8 cellular contexts compared by ENCODE assay signal in genomic region chr15:77900331-77900963, GRCh38.
DNase-seq lines count a peak whose midpoint lies in the region; ATAC-seq, FAIRE-seq and TF ChIP-seq lines count a peak whose summit lies in the region.
"Not testable (repeated sequence)": the region's sequence is repeated elsewhere in the genome, so short reads cannot be mapped to it uniquely, and the experiment has no call there.

No MANE protein-coding gene starts in this region.

- not testable (repeated sequence) for H3K9ac ChIP-seq in Karpas-422 (ENCODE audit: low read length); endodermal cell (ENCODE audit: extremely low read depth, low read length, poor library complexity, severe bottlenecking)

- not testable (repeated sequence) for H3K4me1 Mint-ChIP-seq in activated T-helper 17 cell treated with anti-CD3 and anti-CD28 coated beads, Interleukin-2, amount 50 U/mL, for 72 hours; endodermal cell

- TF ChIP-seq CTCF in GM06990 (IDR thresholded peaks at IDR 0.05; ENCODE audit: insufficient read depth, low read length, poor library complexity, severe bottlenecking) (peak; percentile 66), endodermal cell (conservative IDR thresholded peaks at IDR 0.05) (peak; percentile 72)

- peak; percentile 74 for ATAC-seq in activated T-helper 17 cell treated with anti-CD3 and anti-CD28 coated beads, Interleukin-2, amount 50 U/mL, for 72 hours (replicated peaks)
- ATAC-seq in left colon = peak; percentile 78

- H3K36me3 ChIP-seq in GM06990 (ENCODE audit: control insufficient read depth, insufficient read depth, low read length); Karpas-422 (ENCODE audit: insufficient read depth, low read length); endodermal cell (ENCODE audit: control insufficient read depth, insufficient read depth, low read length): not testable (repeated sequence)

- not testable (repeated sequence) for H3K4me2 ChIP-seq in Karpas-422 (ENCODE audit: low read depth, low read length, poor library complexity, severe bottlenecking)

- H3K36me3 Mint-ChIP-seq in activated T-helper 17 cell treated with anti-CD3 and anti-CD28 coated beads, Interleukin-2, amount 50 U/mL, for 72 hours (ENCODE audit: low read depth); endodermal cell (ENCODE audit: low read depth): not testable (repeated sequence)

- not testable (repeated sequence) for H2AFZ ChIP-seq in Karpas-422 (ENCODE audit: low read length)

- H3K4me3 ChIP-seq in GM06990 (replicated peaks; ENCODE audit: low read depth, low read length); Karpas-422 (ENCODE audit: low read length); endodermal cell (ENCODE audit: low read length): not testable (repeated sequence)

- 61 to 75% methylated on average over 8 to 24 of the region's 24 CpGs for WGBS in endodermal cell (ENCODE audit: insufficient coverage in 1 of 2, insufficient read length in 1 of 2), 2 experiments

- H3K4me1 ChIP-seq in Karpas-422 (ENCODE audit: low read length); endodermal cell (ENCODE audit: control insufficient read depth, insufficient read depth, low read length): not testable (repeated sequence)

- H3K9me3 Mint-ChIP-seq in activated T-helper 17 cell treated with anti-CD3 and anti-CD28 coated beads, Interleukin-2, amount 50 U/mL, for 72 hours; endodermal cell: not testable (repeated sequence)

- not testable (repeated sequence) for H3K9me3 ChIP-seq in Karpas-422 (ENCODE audit: low read length); endodermal cell (ENCODE audit: control insufficient read depth, low read length)

- DNase-seq in GM06990 (ENCODE audit: extremely low read depth, insufficient read length) = not testable (repeated sequence)
- DNase-seq in Karpas-422 = peak; percentile 80
- DNase-seq in T-helper 2 cell = peak in 3 of 5 experiments; percentile 22 to 40 (median 36)
- DNase-seq in endodermal cell = peak; percentile 94
- DNase-seq in left colon = peak in 1 of 2 donors; percentile 64
- peak; percentile 68 for DNase-seq in stimulated activated CD4-positive, alpha-beta T cell treated with anti-CD3 and anti-CD28 coated beads, Interleukin-15, amount 100 ng/mL, for 24 hours
- peak; percentile 43 for DNase-seq in urothelium cell line (ENCODE audit: low spot score)

- H3K27ac Mint-ChIP-seq in activated T-helper 17 cell treated with anti-CD3 and anti-CD28 coated beads, Interleukin-2, amount 50 U/mL, for 72 hours; endodermal cell: not testable (repeated sequence)

- not testable (repeated sequence) for H4K20me1 ChIP-seq in Karpas-422 (ENCODE audit: insufficient read depth, low read depth, low read length)

- H3K79me2 ChIP-seq in Karpas-422 (ENCODE audit: low read length) = not testable (repeated sequence)

- intact Hi-C loops in left colon (cut with DNase I, micrococcal nuclease) = not testable (repeated sequence)

- H3K9me2 ChIP-seq in Karpas-422 (replicated peaks; ENCODE audit: insufficient read depth, low read length) = not testable (repeated sequence)

- H3K27me3 Mint-ChIP-seq in activated T-helper 17 cell treated with anti-CD3 and anti-CD28 coated beads, Interleukin-2, amount 50 U/mL, for 72 hours; endodermal cell (ENCODE audit: insufficient read depth): not testable (repeated sequence)

- not testable (repeated sequence) for H3K27me3 ChIP-seq in GM06990 (replicated peaks; ENCODE audit: control insufficient read depth, insufficient read depth, low read length); Karpas-422 (ENCODE audit: low read length); endodermal cell (ENCODE audit: control insufficient read depth, insufficient read depth, low read length, poor library complexity, severe bottlenecking)

- FAIRE-seq in urothelium cell line (lab: Jason Lieb, UNC) = peak; percentile 58

- not testable (repeated sequence) for H3K27ac ChIP-seq in Karpas-422 (ENCODE audit: low read length); endodermal cell (ENCODE audit: low read depth, low read length)

- not testable (repeated sequence) for H3K4me3 Mint-ChIP-seq in activated T-helper 17 cell treated with anti-CD3 and anti-CD28 coated beads, Interleukin-2, amount 50 U/mL, for 72 hours; endodermal cell
